In genomic region chr9:87671925-87672324, GRCh38 we compare ENCODE assay signal across 26 cellular contexts.
"Had no signal": no experiment of that assay in that cellular context is flagged by ENCODE, and none has a peak within 500 bp of the region (broad histone marks: within the 10 kb centered on the region; RNA-seq: fewer than 3 reads in every experiment).

No MANE protein-coding gene starts in this region.

- DNase-seq: activated B cell treated with CpG ODN at 0.5 μM for 24 hours; activated CD4-positive, alpha-beta T cell treated with anti-CD3 and anti-CD28 coated beads for 48 hours; activated CD4-positive, alpha-beta T cell treated with anti-CD3 and anti-CD28 coated beads, Interleukin-2, amount 50 U/mL, for 1 hour; activated CD4-positive, alpha-beta T cell treated with anti-CD3 and anti-CD28 coated beads, Interleukin-2, amount 50 U/mL, for 48 hours; activated CD8-positive, alpha-beta memory T cell treated with anti-CD3 and anti-CD28 coated beads, Interleukin-2, amount 50 U/mL, for 48 hours; activated CD8-positive, alpha-beta T cell treated with anti-CD3 and anti-CD28 coated beads for 36 hours; activated gamma-delta T cell treated with Interleukin-2 at 50 U/mL for 16 hours; activated naive CD4-positive, alpha-beta T cell treated with anti-CD3 and anti-CD28 coated beads, Interleukin-2, amount 50 U/mL, for 16 hours; activated naive CD4-positive, alpha-beta T cell treated with Interleukin-2 at 50 U/mL for 16 hours; activated T-cell treated with anti-CD3 and anti-CD28 coated beads for 4 hours; activated T-cell treated with anti-CD3 and anti-CD28 coated beads, Interleukin-2, amount 50 U/mL, for 24 hours; activated T-cell treated with anti-CD3 and anti-CD28 coated beads, Interleukin-2, amount 50 U/mL, for 72 hours; amniotic stem cell; anterior cingulate cortex; brain microvascular endothelial cell; cortex of kidney; effector CD8-positive, alpha-beta T cell; foreskin fibroblast; T-helper 1 cell; T-helper 17 cell; T1000; WERI-Rb-1 had no signal

- H3K9me3 Mint-ChIP-seq: activated B cell treated with CpG ODN at 0.5 μM for 24 hours; central memory CD8-positive, alpha-beta T cell had no signal

- H3K36me3 ChIP-seq: brain microvascular endothelial cell, WERI-Rb-1 had no signal

- H3K4me3 Mint-ChIP-seq: activated B cell treated with CpG ODN at 0.5 μM for 24 hours; activated CD8-positive, alpha-beta T cell treated with anti-CD3 and anti-CD28 coated beads for 36 hours; activated naive CD8-positive, alpha-beta T cell; activated T-cell treated with anti-CD3 and anti-CD28 coated beads, Interleukin-2, amount 50 U/mL, for 24 hours; activated T-cell treated with anti-CD3 and anti-CD28 coated beads, Interleukin-2, amount 50 U/mL, for 72 hours; central memory CD8-positive, alpha-beta T cell; T-helper 17 cell; T-helper 2 cell treated with Interferon-gamma antibody and Interleukin-4, amounts not matched to agents 5 μg/mL and 100 μg/mL, for 36 hours had no signal

- H3K36me3 Mint-ChIP-seq: activated naive CD8-positive, alpha-beta T cell had no signal

- H3K27ac Mint-ChIP-seq: activated B cell treated with CpG ODN at 0.5 μM for 24 hours; activated CD8-positive, alpha-beta T cell treated with anti-CD3 and anti-CD28 coated beads for 36 hours; activated naive CD8-positive, alpha-beta T cell; activated T-cell treated with anti-CD3 and anti-CD28 coated beads, Interleukin-2, amount 50 U/mL, for 24 hours; activated T-cell treated with anti-CD3 and anti-CD28 coated beads, Interleukin-2, amount 50 U/mL, for 72 hours; T-helper 17 cell; T-helper 2 cell treated with Interferon-gamma antibody and Interleukin-4, amounts not matched to agents 5 μg/mL and 100 μg/mL, for 36 hours had no signal

- H3K27ac ChIP-seq: brain microvascular endothelial cell, epithelial cell of prostate, WERI-Rb-1 had no signal

- H3K4me1 Mint-ChIP-seq: activated B cell treated with CpG ODN at 0.5 μM for 24 hours; central memory CD8-positive, alpha-beta T cell; T-helper 17 cell had no signal

- H3K27me3 ChIP-seq: brain microvascular endothelial cell had no signal

- H3K27me3 Mint-ChIP-seq: activated B cell treated with CpG ODN at 0.5 μM for 24 hours; activated CD8-positive, alpha-beta T cell treated with anti-CD3 and anti-CD28 coated beads for 36 hours; activated naive CD8-positive, alpha-beta T cell had no signal
